Comparison of ENCODE assay signal across 9 cellular contexts in the genomic region with DNA sequence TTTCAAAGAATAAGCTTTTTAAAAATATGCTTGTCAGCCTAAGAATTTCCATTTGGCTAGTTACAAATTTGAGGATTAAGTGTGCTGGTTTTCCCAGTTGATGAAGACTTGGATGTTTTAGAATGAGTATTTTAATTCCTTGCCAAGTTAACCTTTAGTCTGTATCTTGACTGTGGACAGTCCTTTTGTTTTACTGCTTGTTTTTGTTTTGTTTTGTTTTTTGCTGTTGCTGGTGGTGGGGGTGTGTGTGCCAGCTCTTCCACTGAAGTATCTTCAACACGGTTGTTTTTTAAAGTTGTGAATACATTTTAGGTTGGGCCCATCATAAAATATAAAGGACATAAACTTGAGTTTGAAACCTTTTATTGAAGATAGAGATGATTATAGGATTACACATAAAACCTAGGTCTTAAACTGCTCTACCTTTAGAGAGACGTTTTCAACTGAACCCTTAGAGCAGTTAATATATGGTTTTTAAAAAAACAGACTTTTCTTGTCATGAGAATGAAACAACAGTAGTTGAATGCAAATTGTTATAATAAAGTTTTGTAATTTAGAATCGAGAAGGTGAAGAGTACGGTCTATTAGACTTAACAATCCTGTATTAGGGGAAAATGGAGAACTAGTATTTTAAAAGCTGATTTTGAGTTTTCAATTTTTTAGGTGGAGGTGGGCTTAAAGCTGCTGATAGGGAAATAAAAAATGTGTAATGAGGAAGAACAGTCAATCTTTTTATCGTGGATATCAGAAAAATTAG. TPM values are rescaled to one million over a fixed set of nuclear protein-coding genes. Genes with fewer than 3 reads are reported as not detected.
DNase-seq lines count a peak whose midpoint lies in the region; ATAC-seq and TF ChIP-seq lines count a peak whose summit lies in the region.
"Had no signal": no experiment of that assay in that cellular context is flagged by ENCODE, and none has a peak within 500 bp of the region (broad histone marks: within the 10 kb centered on the region; RNA-seq: fewer than 3 reads in every experiment).

No MANE protein-coding gene starts in this region.

- POLR2A ChIA-PET in HEK293 (lab: Yijun Ruan, JAX): no interaction called here

- CTCF ChIA-PET in HEK293 (lab: Yijun Ruan, JAX): interaction anchor here (0.6 to 2.1 kb wide), 10 partner anchors 8 to 538 kb away, joined by 3 to 9 read pairs (median 4); no protein-coding TSS in a partner anchor

- H3K27me3 Mint-ChIP-seq in stimulated activated naive CD8-positive, alpha-beta T cell treated with anti-CD3 and anti-CD28 coated beads, Interleukin-15, amount 100 ng/mL, for 72 hours: no peaks in the 10 kb centered on the region

- peaks cover 27% of the 10 kb centered on the region for H3K4me1 ChIP-seq in HEK293 (ENCODE audit: control insufficient read depth, insufficient read depth, low read length)
- H3K4me1 ChIP-seq in left lung: peaks cover 26 to 64% of the 10 kb centered on the region in 2 donors

- TF ChIP-seq CTCF in HEK293 (tag by site-specific recombination; IDR thresholded peaks at IDR 0.05): no peak
- no peak for TF ChIP-seq CTCF in astrocyte of the spinal cord (IDR thresholded peaks at IDR 0.05; ENCODE audit: low read depth, low read length)
- TF ChIP-seq CTCF in left lung (IDR thresholded peaks at IDR 0.05): no peak

- H3K4me3 ChIP-seq in HEK293 (ENCODE audit: low read depth, low read length) (peak overlapping the region; percentile 18; the same call in 1 of the 2 replicates), astrocyte of the spinal cord (ENCODE audit: low read depth, low read length) (peak overlapping the region; percentile 9), left lung (peak overlapping the region; percentile 5 to 82)

- no peaks in the 10 kb centered on the region for H3K27me3 ChIP-seq in left lung

- no peak overlapping the region for H3K27ac Mint-ChIP-seq in stimulated activated naive CD8-positive, alpha-beta T cell treated with anti-CD3 and anti-CD28 coated beads, Interleukin-15, amount 100 ng/mL, for 72 hours

- intact Hi-C loops in left lung (cut with DNase I): no loop called here

- no peaks in the 10 kb centered on the region for H3K36me3 ChIP-seq in HEK293 (ENCODE audit: control insufficient read depth in 2 of 2, insufficient read depth in 1 of 2, low read length in 2 of 2)
- H3K36me3 ChIP-seq in left lung: no peaks in the 10 kb centered on the region

- H3K4me3 Mint-ChIP-seq in stimulated activated naive CD8-positive, alpha-beta T cell treated with anti-CD3 and anti-CD28 coated beads, Interleukin-15, amount 100 ng/mL, for 72 hours: peak overlapping the region; percentile 27

- ATAC-seq in left lung: no peak
- ATAC-seq in stimulated activated naive CD8-positive, alpha-beta T cell treated with anti-CD3 and anti-CD28 coated beads, Interleukin-15, amount 100 ng/mL, for 72 hours: no peak
- no peak for ATAC-seq in HG02938 (IDR thresholded peaks at IDR 0.05; ENCODE audit: unreplicated experiment)

- DNase-seq in astrocyte of the spinal cord (ENCODE audit: low read depth, low spot score) (no peak), left lung (no peak), dedifferentiated amniotic fluid mesenchymal stem cell (ENCODE audit: extremely low spot score) (no peak), NCI-H1092 (lab: John Stamatoyannopoulos, UW) (no peak), ACHN (no peak)
- DNase-seq in stimulated activated naive CD8-positive, alpha-beta T cell treated with anti-CD3 and anti-CD28 coated beads, Interleukin-15, amount 100 ng/mL, for 72 hours: no peak
- DNase-seq: activated effector memory CD4-positive, alpha-beta T cell treated with anti-CD3 and anti-CD28 coated beads, Interleukin-2, amount 50 U/mL, for 16 hours had no signal

- H3K9me3 ChIP-seq in HEK293 (ENCODE audit: control insufficient read depth, insufficient read depth, low read depth, low read length) (no peaks in the 10 kb centered on the region), left lung (no peaks in the 10 kb centered on the region)

- no peaks in the 10 kb centered on the region for H3K9me3 Mint-ChIP-seq in stimulated activated naive CD8-positive, alpha-beta T cell treated with anti-CD3 and anti-CD28 coated beads, Interleukin-15, amount 100 ng/mL, for 72 hours

- peaks cover 46% of the 10 kb centered on the region for H3K4me1 Mint-ChIP-seq in stimulated activated naive CD8-positive, alpha-beta T cell treated with anti-CD3 and anti-CD28 coated beads, Interleukin-15, amount 100 ng/mL, for 72 hours

- H3K27ac ChIP-seq in HEK293 (ENCODE audit: extremely low read depth, low read depth, low read length) (no peak overlapping the region), left lung (peak overlapping the region; percentile 97 to 100)

- in situ Hi-C loops in astrocyte of the spinal cord (cut with HindIII; ENCODE audit: low sequenced_read_pairs) (no loop called here), ACHN (cut with HindIII; ENCODE audit: low pct_ligation_motif_present, low pct_unique_long_range_greater_than_20kb, low sequenced_read_pairs) (no loop called here)

TF ChIP-seq in HEK293, 187 proteins besides CTCF, POLR2A, EP300 and RAD21:
- TF ChIP-seq PRDM1 (tag by site-specific recombination; IDR thresholded peaks at IDR 0.05) (no peak), ZNF10 (tag by site-specific recombination; IDR thresholded peaks at IDR 0.05) (no peak), ZNF707 (tag by site-specific recombination; IDR thresholded peaks at IDR 0.05) (no peak), ZNF341 (tag by site-specific recombination; IDR thresholded peaks at IDR 0.05; ENCODE audit: low read depth) (peak; percentile 54), ZNF394 (tag by site-specific recombination; IDR thresholded peaks at IDR 0.05; ENCODE audit: borderline replicate concordance) (no peak), ZNF48 (tag by site-specific recombination; IDR thresholded peaks at IDR 0.05) (no peak)
- TF ChIP-seq, protein P1, sequence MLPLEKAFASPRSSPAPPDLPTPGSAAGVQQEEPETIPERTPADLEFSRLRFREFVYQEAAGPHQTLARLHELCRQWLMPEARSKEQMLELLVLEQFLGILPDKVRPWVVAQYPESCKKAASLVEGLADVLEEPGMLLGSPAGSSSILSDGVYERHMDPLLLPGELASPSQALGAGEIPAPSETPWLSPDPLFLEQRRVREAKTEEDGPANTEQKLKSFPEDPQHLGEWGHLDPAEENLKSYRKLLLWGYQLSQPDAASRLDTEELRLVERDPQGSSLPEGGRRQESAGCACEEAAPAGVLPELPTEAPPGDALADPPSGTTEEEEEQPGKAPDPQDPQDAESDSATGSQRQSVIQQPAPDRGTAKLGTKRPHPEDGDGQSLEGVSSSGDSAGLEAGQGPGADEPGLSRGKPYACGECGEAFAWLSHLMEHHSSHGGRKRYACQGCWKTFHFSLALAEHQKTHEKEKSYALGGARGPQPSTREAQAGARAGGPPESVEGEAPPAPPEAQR (tag by site-specific recombination; IDR thresholded peaks at IDR 0.05): no peak

RNA-seq across cellular contexts. Expression of gene QKI, which starts 3.9 kb away (rescaled TPM):
- 100 to 1,000 TPM; 162 to 195 TPM for total RNA-seq in left lung
